In genomic region chr10:71893920-71894319, GRCh38 we compare ENCODE assay signal across 16 cellular contexts.
"Had no signal": no experiment of that assay in that cellular context is flagged by ENCODE, and none has a peak within 500 bp of the region (broad histone marks: within the 10 kb centered on the region; RNA-seq: fewer than 3 reads in every experiment).

No MANE protein-coding gene starts in this region.

- H3K9me3 ChIP-seq: left lung, mucosa of descending colon, pancreas, tibial artery had no signal

- H3K27me3 ChIP-seq: dorsolateral prefrontal cortex, left lung, pancreas, tibial artery had no signal

- H3K36me3 ChIP-seq: cardiac muscle cell, left lung, pancreas, tibial artery had no signal

- ATAC-seq: activated CD8-positive, alpha-beta T cell treated with anti-CD3 and anti-CD28 coated beads, Interleukin-2, amount 10 ng/mL, durations not matched to agents 7 days and 5 days; left lung; naive thymus-derived CD4-positive, alpha-beta T cell; pancreas; stimulated activated naive B cell treated with anti-CD40 and anti-IgM and Interleukin-4, amounts not matched to agents 10 μg/mL and 1 μg/mL and 100 μg/mL, for 72 hours; WTC11 had no signal

- DNase-seq: activated CD4-positive, alpha-beta T cell treated with anti-CD3 and anti-CD28 coated beads for 48 hours; activated CD8-positive, alpha-beta memory T cell treated with anti-CD3 and anti-CD28 coated beads, Interleukin-2, amount 50 U/mL, for 4 hours; activated CD8-positive, alpha-beta T cell treated with anti-CD3 and anti-CD28 coated beads, Interleukin-2, amount 10 ng/mL, durations not matched to agents 7 days and 5 days; activated effector memory CD4-positive, alpha-beta T cell treated with anti-CD3 and anti-CD28 coated beads, Interleukin-2, amount 50 U/mL, for 16 hours; activated T-cell treated with anti-CD3 and anti-CD28 coated beads, Interleukin-2, amount 50 U/mL, for 48 hours; dorsolateral prefrontal cortex; endodermal cell; naive thymus-derived CD4-positive, alpha-beta T cell; pancreas; stimulated activated CD4-positive, alpha-beta T cell treated with anti-CD3 and anti-CD28 coated beads, Interleukin-2, amount 100 ng/mL, for 48 hours; stimulated activated naive B cell treated with anti-CD40 and anti-IgM and Interleukin-4, amounts not matched to agents 10 μg/mL and 1 μg/mL and 100 μg/mL, for 72 hours; tibial artery had no signal

- H3K4me3 ChIP-seq: cardiac muscle cell, dorsolateral prefrontal cortex, left lung, mucosa of descending colon, pancreas, tibial artery had no signal

- H3K27ac ChIP-seq: cardiac muscle cell, dorsolateral prefrontal cortex, left lung, pancreas, tibial artery had no signal
